In genomic region chr10:79054203-79055099, GRCh38 we compare ENCODE assay signal across 19 cellular contexts. TPM values are rescaled to one million over a fixed set of nuclear protein-coding genes. Genes with fewer than 3 reads are reported as not detected.
DNase-seq lines count a peak whose midpoint lies in the region; ATAC-seq, FAIRE-seq and TF ChIP-seq lines count a peak whose summit lies in the region.
"Had no signal": no experiment of that assay in that cellular context is flagged by ENCODE, and none has a peak within 500 bp of the region (broad histone marks: within the 10 kb centered on the region; RNA-seq: fewer than 3 reads in every experiment).

No MANE protein-coding gene starts in this region.

- TF ChIP-seq CTCF in RWPE2 (IDR thresholded peaks at IDR 0.05; ENCODE audit: poor library complexity, severe bottlenecking) (no peak), left lung (IDR thresholded peaks at IDR 0.05) (no peak), HFFc6 (IDR thresholded peaks at IDR 0.05) (no peak)

- DNase-seq in NCI-H748 (lab: John Stamatoyannopoulos, UW; ENCODE audit: unreplicated experiment) (peak; percentile 5), NCI-H748 treated with DMSO at 0.1 percent for 48 hours (lab: John Stamatoyannopoulos, UW) (no peak), RWPE2 (ENCODE audit: low spot score) (peak; percentile 51), left lung (peak in 1 of 2 donors; percentile 36), small intestine (peak; percentile 85), HFFc6 (no peak)
- DNase-seq in activated CD8-positive, alpha-beta memory T cell treated with anti-CD3 and anti-CD28 coated beads, Interleukin-2, amount 10 ng/mL, durations not matched to agents 7 days and 5 days: no peak
- DNase-seq: BE2C, hippocampal formation, NCI-H1048, NCI-H2107, NCI-H82 had no signal

- H3K27me3 ChIP-seq in RWPE2 (ENCODE audit: insufficient read depth, poor library complexity, severe bottlenecking) (no peaks in the 10 kb centered on the region), left lung (no peaks in the 10 kb centered on the region), small intestine (ENCODE audit: control insufficient read depth in 2 of 2, insufficient read depth in 2 of 2, low read length in 2 of 2) (no peaks in the 10 kb centered on the region)
- H3K27me3 ChIP-seq: BE2C had no signal

- no peak overlapping the region for H3K4me3 Mint-ChIP-seq in activated CD8-positive, alpha-beta memory T cell treated with anti-CD3 and anti-CD28 coated beads, Interleukin-2, amount 10 ng/mL, durations not matched to agents 7 days and 5 days
- no peak overlapping the region for H3K4me3 Mint-ChIP-seq in HFFc6
- H3K4me3 Mint-ChIP-seq: central memory CD8-positive, alpha-beta T cell had no signal

- no peaks in the 10 kb centered on the region for H3K9me3 Mint-ChIP-seq in activated CD8-positive, alpha-beta memory T cell treated with anti-CD3 and anti-CD28 coated beads, Interleukin-2, amount 10 ng/mL, durations not matched to agents 7 days and 5 days (ENCODE audit: low read depth)
- H3K9me3 Mint-ChIP-seq in HFFc6: no peaks in the 10 kb centered on the region
- H3K9me3 Mint-ChIP-seq: central memory CD8-positive, alpha-beta T cell had no signal

- no peak for FAIRE-seq in small intestine (lab: Jason Lieb, UNC)
- FAIRE-seq: G401.6 had no signal

- H3K27ac ChIP-seq in RWPE2 (ENCODE audit: poor library complexity, severe bottlenecking) (no peak overlapping the region), left lung (no peak overlapping the region), small intestine (ENCODE audit: low read depth in 1 of 2, low read length in 1 of 2) (peak overlapping the region in 1 of 2 donors; percentile 29)
- H3K27ac ChIP-seq: 22Rv1, HL-60, skin epidermis had no signal

- no peaks in the 10 kb centered on the region for H3K27me3 Mint-ChIP-seq in activated CD8-positive, alpha-beta memory T cell treated with anti-CD3 and anti-CD28 coated beads, Interleukin-2, amount 10 ng/mL, durations not matched to agents 7 days and 5 days
- peaks cover 20% of the 10 kb centered on the region for H3K27me3 Mint-ChIP-seq in HFFc6 (ENCODE audit: insufficient read depth)
- H3K27me3 Mint-ChIP-seq: central memory CD8-positive, alpha-beta T cell had no signal

- intact Hi-C loops in left lung (cut with DNase I): no loop called here

- WGBS in small intestine, 3 donors: 15 to 67% (median 42%) methylated on average over 13 of the region's 13 CpGs

- H3K4me1 ChIP-seq in RWPE2 (ENCODE audit: insufficient read depth, poor library complexity, severe bottlenecking) (peaks cover 18% of the 10 kb centered on the region), left lung (peaks cover 4 to 26% of the 10 kb centered on the region in 2 donors), small intestine (ENCODE audit: control insufficient read depth in 2 of 2, insufficient read depth in 1 of 2, low read depth in 1 of 2, low read length in 1 of 2) (peaks cover 0 to 14% of the 10 kb centered on the region in 2 donors)

- no peak overlapping the region for H3K4me3 ChIP-seq in RWPE2 (ENCODE audit: severe bottlenecking)
- no peak overlapping the region for H3K4me3 ChIP-seq in left lung
- no peak overlapping the region for H3K4me3 ChIP-seq in small intestine (ENCODE audit: low read depth in 1 of 2, low read length in 2 of 2)
- H3K4me3 ChIP-seq: skin epidermis had no signal

- H3K4me1 Mint-ChIP-seq in activated CD8-positive, alpha-beta memory T cell treated with anti-CD3 and anti-CD28 coated beads, Interleukin-2, amount 10 ng/mL, durations not matched to agents 7 days and 5 days: peaks cover 6% of the 10 kb centered on the region
- peaks cover 14% of the 10 kb centered on the region; the same call in 1 of the 2 replicates for H3K4me1 Mint-ChIP-seq in HFFc6 (ENCODE audit: low read depth)
- H3K4me1 Mint-ChIP-seq: central memory CD8-positive, alpha-beta T cell had no signal

- H3K36me3 Mint-ChIP-seq in activated CD8-positive, alpha-beta memory T cell treated with anti-CD3 and anti-CD28 coated beads, Interleukin-2, amount 10 ng/mL, durations not matched to agents 7 days and 5 days: no peaks in the 10 kb centered on the region
- H3K36me3 Mint-ChIP-seq in HFFc6 (ENCODE audit: low read depth): no peaks in the 10 kb centered on the region

- H3K9me3 ChIP-seq in RWPE2 (ENCODE audit: severe bottlenecking) (no peaks in the 10 kb centered on the region), left lung (no peaks in the 10 kb centered on the region), small intestine (ENCODE audit: control insufficient read depth, low read depth) (no peaks in the 10 kb centered on the region)
- H3K9me3 ChIP-seq: BE2C had no signal

- H3K36me3 ChIP-seq in RWPE2 (ENCODE audit: low read depth) (no peaks in the 10 kb centered on the region), left lung (no peaks in the 10 kb centered on the region), small intestine (ENCODE audit: control insufficient read depth in 2 of 2, insufficient read depth in 2 of 2, low read length in 2 of 2) (no peaks in the 10 kb centered on the region)
- H3K36me3 ChIP-seq: BE2C had no signal

- ATAC-seq in RWPE2 (ENCODE audit: low read depth): no peak
- ATAC-seq in left lung: peak; percentile 48
- no peak for ATAC-seq in HG02870 (IDR thresholded peaks at IDR 0.05; ENCODE audit: unreplicated experiment)
- no peak for ATAC-seq in activated CD8-positive, alpha-beta memory T cell treated with anti-CD3 and anti-CD28 coated beads, Interleukin-2, amount 10 ng/mL, durations not matched to agents 7 days and 5 days
- ATAC-seq: Panc1 had no signal

- CTCF ChIA-PET in activated CD8-positive, alpha-beta memory T cell treated with anti-CD3 and anti-CD28 coated beads, Interleukin-2, amount 10 ng/mL, durations not matched to agents 7 days and 5 days (lab: Charles Lee): no interaction called here

- no peak overlapping the region for H3K27ac Mint-ChIP-seq in activated CD8-positive, alpha-beta memory T cell treated with anti-CD3 and anti-CD28 coated beads, Interleukin-2, amount 10 ng/mL, durations not matched to agents 7 days and 5 days
- H3K27ac Mint-ChIP-seq in HFFc6: no peak overlapping the region

RNA-seq across cellular contexts. Expression of gene ZMIZ1, which starts 14.3 kb away (rescaled TPM):
- total RNA-seq in left lung: 10 to 100 TPM; 63.1 to 80.2 TPM
- polyA plus RNA-seq in small intestine: 10 to 100 TPM; 15.1 to 23.0 (median 16.8) TPM
- total RNA-seq in activated CD8-positive, alpha-beta memory T cell treated with anti-CD3 and anti-CD28 coated beads, Interleukin-2, amount 10 ng/mL, durations not matched to agents 7 days and 5 days: 10 to 100 TPM; 52.7 to 71.5 TPM
- 10 to 100 TPM; 38.6 to 60.3 (median 51.2) TPM for total RNA-seq in HFFc6 (2021; fragmentation: NEBNext Ultra II Directional; extraction: Animal tissue kit (Norgen Biotek cat#: 25700))

Comparison
In these comparisons a context has a peak if more than half of its experiments do, and no peak if none do; other contexts are left out.
1. DNase-seq: peak in NCI-H748 (single experiment), RWPE2 (single experiment) and small intestine (single experiment); none in NCI-H748 treated with DMSO at 0.1 percent for 48 hours (single experiment), activated CD8-positive, alpha-beta memory T cell treated with anti-CD3 and anti-CD28 coated beads, Interleukin-2, amount 10 ng/mL, durations not matched to agents 7 days and 5 days (single experiment) and HFFc6 (single experiment).